ENCODE assay signal across 15 cellular contexts in the genomic region with DNA sequence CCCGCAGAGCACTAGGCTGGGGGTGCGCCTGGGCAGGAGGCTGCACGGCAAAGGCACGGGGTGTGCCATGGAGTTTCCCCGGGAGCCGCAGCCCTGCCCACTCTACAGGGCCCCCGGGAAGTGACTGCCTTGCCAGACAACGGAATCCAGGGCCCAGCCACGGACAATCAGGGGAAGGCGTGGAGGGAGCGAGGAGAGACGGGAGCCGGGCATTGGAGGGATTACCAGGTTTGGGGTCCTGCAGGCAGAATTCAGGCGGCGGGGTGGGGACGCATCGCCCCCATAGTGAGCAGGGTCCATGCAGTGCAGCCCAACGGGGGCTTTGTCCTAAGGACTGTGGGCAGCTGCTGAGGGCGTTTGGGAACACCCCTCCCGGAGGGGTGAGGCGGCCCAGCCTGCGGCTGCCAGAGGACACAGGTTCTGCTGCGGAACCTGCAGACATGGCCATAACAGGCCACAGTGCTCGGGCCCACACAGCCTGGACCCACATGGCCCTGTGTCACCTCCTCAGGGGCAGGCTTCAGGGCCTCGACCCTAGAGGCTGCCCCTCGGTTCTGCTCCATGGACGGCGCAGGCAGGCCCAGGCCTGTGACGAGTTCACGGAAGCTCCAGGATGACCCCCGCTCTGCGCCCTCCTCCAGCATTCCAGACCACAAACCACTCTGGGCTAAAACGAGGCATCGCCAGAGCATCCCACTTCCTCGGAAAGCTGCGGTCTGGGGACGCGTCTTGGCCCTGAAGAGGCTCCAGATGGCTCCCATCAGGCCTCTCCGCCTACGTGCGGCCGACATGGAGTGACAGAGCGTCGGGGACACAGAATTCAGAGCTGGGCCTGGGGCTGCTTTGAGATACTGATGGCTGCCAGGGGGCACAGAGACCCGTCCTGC. TPM values are rescaled to one million over a fixed set of nuclear protein-coding genes. Genes with fewer than 3 reads are reported as not detected.
DNase-seq lines count a peak whose midpoint lies in the region; ATAC-seq, FAIRE-seq and TF ChIP-seq lines count a peak whose summit lies in the region.
"Had no signal": no experiment of that assay in that cellular context is flagged by ENCODE, and none has a peak within 500 bp of the region (broad histone marks: within the 10 kb centered on the region; RNA-seq: fewer than 3 reads in every experiment).

No MANE protein-coding gene starts in this region.

- no peak overlapping the region for H2AFZ ChIP-seq in astrocyte (ENCODE audit: low read depth, low read length)
- no peak overlapping the region for H2AFZ ChIP-seq in neural progenitor cell (replicated peaks)
- H2AFZ ChIP-seq: PC-9 had no signal

- no peak overlapping the region; the same call in 1 of the 2 replicates for H3K4me3 ChIP-seq in AG10803 (ENCODE audit: low read length)
- H3K4me3 ChIP-seq in astrocyte (ENCODE audit: insufficient read depth, low read depth, low read length): no peak overlapping the region
- no peak overlapping the region for H3K4me3 ChIP-seq in heart right ventricle
- H3K4me3 ChIP-seq in psoas muscle: no peak overlapping the region
- H3K4me3 ChIP-seq in neural progenitor cell: no peak overlapping the region
- H3K4me3 ChIP-seq: PC-9 had no signal

- H3K4me2 ChIP-seq in astrocyte (ENCODE audit: low read length): no peak overlapping the region
- H3K4me2 ChIP-seq in neural progenitor cell: no peak overlapping the region
- H3K4me2 ChIP-seq: PC-9 had no signal

- peaks cover 20% of the 10 kb centered on the region for H3K4me1 ChIP-seq in astrocyte (ENCODE audit: insufficient read depth, low read length)
- H3K4me1 ChIP-seq in heart right ventricle: peaks cover 6 to 43% (median 20%) of the 10 kb centered on the region in 9 donors
- H3K4me1 ChIP-seq in psoas muscle: no peaks in the 10 kb centered on the region
- H3K4me1 ChIP-seq in neural progenitor cell: no peaks in the 10 kb centered on the region

- WGBS in heart right ventricle, 2 donors: 75 to 78% methylated on average over 44 to 45 of the region's 45 CpGs
- 78 to 82% (median 81%) methylated on average over 45 of the region's 45 CpGs for WGBS in psoas muscle, 3 donors

- ATAC-seq in heart right ventricle: peak; percentile 63 to 79 (median 74)
- peak; percentile 24 to 54 (median 33) for ATAC-seq in psoas muscle
- ATAC-seq in GM19463 (IDR thresholded peaks at IDR 0.05; ENCODE audit: unreplicated experiment): no peak

- no peak for FAIRE-seq in astrocyte (lab: Jason Lieb, UNC)

- H3F3A ChIP-seq in neural progenitor cell (ENCODE audit: low read depth): no peaks in the 10 kb centered on the region

- H3K27me3 ChIP-seq in astrocyte (ENCODE audit: insufficient read depth, low read length): no peaks in the 10 kb centered on the region
- H3K27me3 ChIP-seq in heart right ventricle: no peaks in the 10 kb centered on the region
- peaks cover 0 to 3% (median 1%) of the 10 kb centered on the region in 3 donors for H3K27me3 ChIP-seq in psoas muscle (ENCODE audit: insufficient read depth in 3 of 3, low read length in 2 of 3)
- no peaks in the 10 kb centered on the region for H3K27me3 ChIP-seq in neural progenitor cell

- H3K4me3 Mint-ChIP-seq in astrocyte (ENCODE audit: unreplicated experiment) (no peak overlapping the region), neural progenitor cell (no peak overlapping the region)
- H3K4me3 Mint-ChIP-seq: activated naive CD8-positive, alpha-beta T cell treated with anti-CD3 and anti-CD28 coated beads, Interleukin-2, amount 10 ng/mL, durations not matched to agents 7 days and 5 days; nephron progenitor cell had no signal

- peaks cover 17% of the 10 kb centered on the region for H3K27me3 Mint-ChIP-seq in astrocyte (ENCODE audit: low read depth, unreplicated experiment)
- H3K27me3 Mint-ChIP-seq in neural progenitor cell (ENCODE audit: insufficient read depth, low read depth): peaks cover 4% of the 10 kb centered on the region
- H3K27me3 Mint-ChIP-seq: activated naive CD8-positive, alpha-beta T cell treated with anti-CD3 and anti-CD28 coated beads, Interleukin-2, amount 10 ng/mL, durations not matched to agents 7 days and 5 days had no signal

- H3K36me3 ChIP-seq in astrocyte (ENCODE audit: insufficient read depth, low read length) (no peaks in the 10 kb centered on the region), heart right ventricle (no peaks in the 10 kb centered on the region), psoas muscle (ENCODE audit: insufficient read depth in 1 of 2, low read depth in 1 of 2) (no peaks in the 10 kb centered on the region), neural progenitor cell (no peaks in the 10 kb centered on the region)

- peak; percentile 96 for DNase-seq in AG10803 (ENCODE audit: low read depth)
- peak; percentile 82 for DNase-seq in astrocyte (ENCODE audit: low read depth)
- peak; percentile 73 to 80 for DNase-seq in heart right ventricle
- peak in 1 of 2 donors; percentile 71 for DNase-seq in psoas muscle
- DNase-seq in stimulated activated CD4-positive, alpha-beta T cell treated with anti-CD3 and anti-CD28 coated beads, Interleukin-15, amount 100 ng/mL, for 24 hours: no peak
- DNase-seq in HK-2 (ENCODE audit: unreplicated experiment): no peak
- no peak for DNase-seq in neural progenitor cell (ENCODE audit: low spot score)
- DNase-seq: activated naive CD8-positive, alpha-beta T cell treated with anti-CD3 and anti-CD28 coated beads, Interleukin-2, amount 10 ng/mL, durations not matched to agents 7 days and 5 days; effector memory CD4-positive, alpha-beta T cell; GDM1; NCI-H2081; nephron progenitor cell; PC-9; stimulated activated CD4-positive, alpha-beta T cell treated with anti-CD3 and anti-CD28 coated beads, Interleukin-4, amount 100 ng/mL, for 1 hour had no signal

- H3K9me3 ChIP-seq in astrocyte (ENCODE audit: insufficient read depth, low read depth, low read length) (no peaks in the 10 kb centered on the region), heart right ventricle (peaks cover 0 to under 1% (median 0%) of the 10 kb centered on the region in 11 donors), psoas muscle (no peaks in the 10 kb centered on the region), neural progenitor cell (ENCODE audit: low read depth) (no peaks in the 10 kb centered on the region)

- TF ChIP-seq CTCF in AG10803 (conservative IDR thresholded peaks at IDR 0.05; ENCODE audit: low read length) (no peak), astrocyte (IDR thresholded peaks at IDR 0.05; ENCODE audit: insufficient read depth, low read depth, low read length) (no peak), heart right ventricle (IDR thresholded peaks at IDR 0.05) (no peak), psoas muscle (IDR thresholded peaks at IDR 0.05) (no peak), neural progenitor cell (IDR thresholded peaks at IDR 0.05) (no peak)

- H3K27ac Mint-ChIP-seq in astrocyte (ENCODE audit: unreplicated experiment): no peak overlapping the region
- H3K27ac Mint-ChIP-seq in neural progenitor cell: no peak overlapping the region
- H3K27ac Mint-ChIP-seq: activated naive CD8-positive, alpha-beta T cell treated with anti-CD3 and anti-CD28 coated beads, Interleukin-2, amount 10 ng/mL, durations not matched to agents 7 days and 5 days; nephron progenitor cell had no signal

- intact Hi-C loops in heart right ventricle (cut with DNase I): no loop called here
- intact Hi-C loops in psoas muscle (cut with DNase I): no loop called here

- H3K27ac ChIP-seq in astrocyte (ENCODE audit: low read depth, low read length) (no peak overlapping the region), heart right ventricle (peak overlapping the region; percentile 54 to 83 (median 78)), psoas muscle (no peak overlapping the region), neural progenitor cell (no peak overlapping the region)
- H3K27ac ChIP-seq: PC-9 had no signal

- H3K9me3 Mint-ChIP-seq in astrocyte (ENCODE audit: unreplicated experiment) (peaks cover 2% of the 10 kb centered on the region), neural progenitor cell (peaks cover 8% of the 10 kb centered on the region)
- H3K9me3 Mint-ChIP-seq: activated naive CD8-positive, alpha-beta T cell treated with anti-CD3 and anti-CD28 coated beads, Interleukin-2, amount 10 ng/mL, durations not matched to agents 7 days and 5 days had no signal

- H3K4me1 Mint-ChIP-seq in astrocyte (ENCODE audit: low read depth, unreplicated experiment) (no peaks in the 10 kb centered on the region), neural progenitor cell (peaks cover 10% of the 10 kb centered on the region)
- H3K4me1 Mint-ChIP-seq: activated naive CD8-positive, alpha-beta T cell treated with anti-CD3 and anti-CD28 coated beads, Interleukin-2, amount 10 ng/mL, durations not matched to agents 7 days and 5 days had no signal

- H3K9ac ChIP-seq in astrocyte (ENCODE audit: low read length) (no peak overlapping the region), neural progenitor cell (no peak overlapping the region)

- H3K79me2 ChIP-seq in astrocyte (ENCODE audit: insufficient read depth, low read length) (no peaks in the 10 kb centered on the region), neural progenitor cell (ENCODE audit: low read depth) (no peaks in the 10 kb centered on the region)

- no peaks in the 10 kb centered on the region for H3K36me3 Mint-ChIP-seq in astrocyte (ENCODE audit: low read depth, unreplicated experiment)
- H3K36me3 Mint-ChIP-seq in neural progenitor cell: no peaks in the 10 kb centered on the region
- H3K36me3 Mint-ChIP-seq: activated naive CD8-positive, alpha-beta T cell treated with anti-CD3 and anti-CD28 coated beads, Interleukin-2, amount 10 ng/mL, durations not matched to agents 7 days and 5 days had no signal

- H4K20me1 ChIP-seq in astrocyte (ENCODE audit: insufficient read depth, low read length): no peaks in the 10 kb centered on the region
- no peaks in the 10 kb centered on the region for H4K20me1 ChIP-seq in neural progenitor cell (ENCODE audit: low read depth)

RNA-seq across cellular contexts. Expression of a gene that starts 54.5 kb away (rescaled TPM):
- 131 and 173 TPM in 2 replicates for total RNA-seq in astrocyte
- total RNA-seq in heart right ventricle: 100 to 1,000 TPM in 5 of 10 donors, 10 to 100 TPM in 5; 71.9 to 260 (median 100) TPM
- 100 to 1,000 TPM; 209 to 388 TPM for polyA plus RNA-seq in heart right ventricle
- 10 to 100 TPM; 36.1 to 83.0 (median 61.9) TPM for total RNA-seq in psoas muscle
- polyA plus RNA-seq in psoas muscle: 10 to 100 TPM; 29.4 to 32.1 (median 30.4) TPM
- total RNA-seq in neural progenitor cell (ENCODE audit: low replicate concordance): 12.6 and 52.2 TPM in 2 replicates

Comparison
In these comparisons a context has a peak if more than half of its experiments do, and no peak if none do; other contexts are left out.
1. DNase-seq: peak in AG10803 (single experiment), astrocyte (single experiment) and heart right ventricle (2 of 2); none in stimulated activated CD4-positive, alpha-beta T cell treated with anti-CD3 and anti-CD28 coated beads, Interleukin-15, amount 100 ng/mL, for 24 hours (single experiment), HK-2 (single experiment) and neural progenitor cell (single experiment).
2. H3K27ac ChIP-seq: peak in heart right ventricle (10 of 10); none in astrocyte (single experiment), psoas muscle (single experiment) and neural progenitor cell (single experiment).